In genomic region chr3:15120986-15121385, GRCh38 we compare ENCODE assay signal across 23 cellular contexts. TPM values are rescaled to one million over a fixed set of nuclear protein-coding genes. Genes with fewer than 3 reads are reported as not detected.
DNase-seq lines count a peak whose midpoint lies in the region; ATAC-seq, FAIRE-seq and TF ChIP-seq lines count a peak whose summit lies in the region.
"Had no signal": no experiment of that assay in that cellular context is flagged by ENCODE, and none has a peak within 500 bp of the region (broad histone marks: within the 10 kb centered on the region; RNA-seq: fewer than 3 reads in every experiment).

No MANE protein-coding gene starts in this region.

- H3K27me3 ChIP-seq in HepG2 (ENCODE audit: control insufficient read depth in 1 of 2, insufficient read depth in 2 of 2, low read length in 2 of 2) (peaks cover 1 to 9% of the 10 kb centered on the region in 2 experiments; a peak in 3 of 5 replicates), Peyer's patch (no peaks in the 10 kb centered on the region)
- H3K27me3 ChIP-seq: brain microvascular endothelial cell had no signal

- no peaks in the 10 kb centered on the region for H3K79me2 ChIP-seq in HepG2 (ENCODE audit: insufficient read depth, low read length)

- H3K4me1 ChIP-seq in HEK293 (ENCODE audit: control insufficient read depth, insufficient read depth, low read length) (no peaks in the 10 kb centered on the region), HepG2 (ENCODE audit: insufficient read depth, low read length) (peaks cover 12% of the 10 kb centered on the region; the same call in 1 of the 2 replicates), Peyer's patch (no peaks in the 10 kb centered on the region)
- H3K4me1 ChIP-seq: BLaER1 treated with 17β-estradiol and CSF1 and Interleukin-3, amounts not matched to agents 10 nM and 100 nM; HAP-1 had no signal

- TF ChIP-seq RAD21 in HepG2 (CRISPR knock-in tag; IDR thresholded peaks at IDR 0.05) = no peak

- H3K9me3 Mint-ChIP-seq in activated CD4-positive, alpha-beta memory T cell treated with anti-CD3 and anti-CD28 coated beads for 36 hours = no peaks in the 10 kb centered on the region
- H3K9me3 Mint-ChIP-seq: activated T-cell treated with anti-CD3 and anti-CD28 coated beads, Interleukin-2, amount 50 U/mL, for 4 hours; mesothelial cell of epicardium; stimulated activated naive CD8-positive, alpha-beta T cell treated with anti-CD3 and anti-CD28 coated beads, Interleukin-15, Interleukin-2, amounts not matched to agents 100 ng/mL and 50 ng/mL, for 24 hours had no signal

- H3K9me3 ChIP-seq in HEK293 (ENCODE audit: control insufficient read depth, insufficient read depth, low read depth, low read length) = no peaks in the 10 kb centered on the region
- H3K9me3 ChIP-seq in HepG2 (ENCODE audit: low read length) = no peaks in the 10 kb centered on the region
- no peaks in the 10 kb centered on the region for H3K9me3 ChIP-seq in Peyer's patch
- H3K9me3 ChIP-seq: HAP-1 had no signal

- H3K4me3 Mint-ChIP-seq in activated CD4-positive, alpha-beta memory T cell treated with anti-CD3 and anti-CD28 coated beads for 36 hours = no peak overlapping the region
- H3K4me3 Mint-ChIP-seq: activated naive CD8-positive, alpha-beta T cell treated with anti-CD3 and anti-CD28 coated beads, Interleukin-2, amount 10 ng/mL, durations not matched to agents 7 days and 5 days; activated T-cell treated with anti-CD3 and anti-CD28 coated beads, Interleukin-2, amount 50 U/mL, for 4 hours; mesothelial cell of epicardium; stimulated activated naive CD8-positive, alpha-beta T cell treated with anti-CD3 and anti-CD28 coated beads, Interleukin-15, Interleukin-2, amounts not matched to agents 100 ng/mL and 50 ng/mL, for 24 hours had no signal

- TF ChIP-seq CTCF in HEK293 (tag by site-specific recombination; IDR thresholded peaks at IDR 0.05) = no peak
- no peak for TF ChIP-seq CTCF in HepG2 (CRISPR knock-in tag; IDR thresholded peaks at IDR 0.05)
- TF ChIP-seq CTCF in Peyer's patch (IDR thresholded peaks at IDR 0.05) = no peak

- H3K4me3 ChIP-seq in HEK293 (ENCODE audit: low read depth, low read length) (no peak overlapping the region), HepG2 (replicated peaks in 1 of 3; ENCODE audit: insufficient read depth in 1 of 3, low read depth in 2 of 3, low read length in 3 of 3) (no peak overlapping the region), Peyer's patch (no peak overlapping the region)
- H3K4me3 ChIP-seq: BLaER1 treated with 17β-estradiol and CSF1 and Interleukin-3, amounts not matched to agents 10 nM and 100 nM; HAP-1 had no signal

- no peaks in the 10 kb centered on the region for H3K36me3 Mint-ChIP-seq in activated CD4-positive, alpha-beta memory T cell treated with anti-CD3 and anti-CD28 coated beads for 36 hours
- H3K36me3 Mint-ChIP-seq: activated naive CD8-positive, alpha-beta T cell treated with anti-CD3 and anti-CD28 coated beads, Interleukin-2, amount 10 ng/mL, durations not matched to agents 7 days and 5 days; mesothelial cell of epicardium had no signal

- peak; percentile 5 for DNase-seq in DMS53 (lab: John Stamatoyannopoulos, UW)
- DNase-seq in DMS53 treated with DMSO at 0.1 percent for 48 hours (lab: John Stamatoyannopoulos, UW; ENCODE audit: unreplicated experiment) = no peak
- DNase-seq in NCI-H2107 treated with DMSO at 0.1 percent for 48 hours (lab: John Stamatoyannopoulos, UW; ENCODE audit: unreplicated experiment) = peak; percentile 48
- no peak for DNase-seq in HepG2 (ENCODE audit: low spot score)
- DNase-seq in activated CD4-positive, alpha-beta memory T cell treated with anti-CD3 and anti-CD28 coated beads for 36 hours = no peak
- DNase-seq in Peyer's patch = no peak
- DNase-seq: activated CD4-positive, alpha-beta T cell treated with anti-CD3 and anti-CD28 coated beads, Interleukin-2, amount 50 U/mL, for 48 hours; activated naive CD8-positive, alpha-beta T cell treated with anti-CD3 and anti-CD28 coated beads, Interleukin-2, amount 10 ng/mL, durations not matched to agents 7 days and 5 days; activated T-cell treated with anti-CD3 and anti-CD28 coated beads, Interleukin-2, amount 50 U/mL, for 4 hours; brain microvascular endothelial cell; DND-41; kidney glomerular epithelial cell; NCI-H187; retina; trophoblast cell had no signal

- peak; percentile 34; the same call in 2 of the 3 replicates for ATAC-seq in HepG2
- no peak for ATAC-seq in HG03095 (IDR thresholded peaks at IDR 0.05; ENCODE audit: unreplicated experiment)
- ATAC-seq: activated T-cell treated with anti-CD3 and anti-CD28 coated beads, Interleukin-2, amount 50 U/mL, for 4 hours had no signal

- 10% methylated on average over 2 of the region's 2 CpGs for WGBS in HepG2 (ENCODE audit: low lambda C conversion rate)

- POLR2A ChIA-PET in HEK293 (lab: Yijun Ruan, JAX) = no interaction called here
- POLR2A ChIA-PET in HepG2 (lab: Yijun Ruan, JAX) = no interaction called here
- POLR2A ChIA-PET in activated CD4-positive, alpha-beta memory T cell treated with anti-CD3 and anti-CD28 coated beads for 36 hours (lab: Charles Lee) = no interaction called here

- peaks cover 1% of the 10 kb centered on the region for H3K27me3 Mint-ChIP-seq in activated CD4-positive, alpha-beta memory T cell treated with anti-CD3 and anti-CD28 coated beads for 36 hours

- no peak overlapping the region for H3K4me2 ChIP-seq in HepG2 (ENCODE audit: low read depth, low read length)
- H3K4me2 ChIP-seq: BLaER1 treated with 17β-estradiol and CSF1 and Interleukin-3, amounts not matched to agents 10 nM and 100 nM had no signal

- H2AFZ ChIP-seq in HepG2 (ENCODE audit: low read length) = no peak overlapping the region

- intact Hi-C loops in HepG2 (cut with micrococcal nuclease; ENCODE audit: unreplicated experiment) = no loop called here
- intact Hi-C loops in activated CD4-positive, alpha-beta memory T cell treated with anti-CD3 and anti-CD28 coated beads for 36 hours (cut with micrococcal nuclease) = no loop called here

- peaks cover 4% of the 10 kb centered on the region for H3K4me1 Mint-ChIP-seq in activated CD4-positive, alpha-beta memory T cell treated with anti-CD3 and anti-CD28 coated beads for 36 hours (ENCODE audit: low read depth)
- H3K4me1 Mint-ChIP-seq: mesothelial cell of epicardium had no signal

- no peak for TF ChIP-seq POLR2A in HepG2 (IDR thresholded peaks at IDR 0.05; ENCODE audit: insufficient read depth in 1 of 2, low read depth in 2 of 2, low read length in 2 of 2)
- TF ChIP-seq POLR2A in Peyer's patch (IDR thresholded peaks at IDR 0.05) = no peak

- TF ChIP-seq EP300 in HepG2 (IDR thresholded peaks at IDR 0.05; ENCODE audit: low read depth in 2 of 2, low read length in 2 of 2) = no peak
- no peak for TF ChIP-seq EP300 in HepG2 (CRISPR knock-in tag; IDR thresholded peaks at IDR 0.05; ENCODE audit: borderline replicate concordance)

- in situ Hi-C loops in HepG2 (cut with HindIII; ENCODE audit: extremely low pct_ligation_motif_present, low pct_unique_long_range_greater_than_20kb) = no loop called here

- BruUV-seq in HepG2 (replicated peaks; lab: Mats Ljungman, UMichigan) = no TSS peak

- no peaks in the 10 kb centered on the region for H4K20me1 ChIP-seq in HepG2 (ENCODE audit: insufficient read depth, low read length)
- H4K20me1 ChIP-seq: BLaER1 treated with 17β-estradiol and CSF1 and Interleukin-3, amounts not matched to agents 10 nM and 100 nM had no signal

- no peak overlapping the region for H3K27ac Mint-ChIP-seq in activated CD4-positive, alpha-beta memory T cell treated with anti-CD3 and anti-CD28 coated beads for 36 hours
- H3K27ac Mint-ChIP-seq: activated naive CD8-positive, alpha-beta T cell treated with anti-CD3 and anti-CD28 coated beads, Interleukin-2, amount 10 ng/mL, durations not matched to agents 7 days and 5 days; mesothelial cell of epicardium; stimulated activated naive CD8-positive, alpha-beta T cell treated with anti-CD3 and anti-CD28 coated beads, Interleukin-15, Interleukin-2, amounts not matched to agents 100 ng/mL and 50 ng/mL, for 24 hours had no signal

- H3K36me3 ChIP-seq in HEK293 (ENCODE audit: control insufficient read depth in 2 of 2, insufficient read depth in 1 of 2, low read length in 2 of 2) (no peaks in the 10 kb centered on the region), HepG2 (replicated peaks in 1 of 2; ENCODE audit: control insufficient read depth in 1 of 2, insufficient read depth in 2 of 2, low read length in 2 of 2) (no peaks in the 10 kb centered on the region), Peyer's patch (no peaks in the 10 kb centered on the region)
- H3K36me3 ChIP-seq: BLaER1 treated with 17β-estradiol and CSF1 and Interleukin-3, amounts not matched to agents 10 nM and 100 nM; brain microvascular endothelial cell; HAP-1 had no signal

- no peak overlapping the region for H3K9ac ChIP-seq in HepG2 (ENCODE audit: insufficient read depth, low read depth, low read length)
- H3K9ac ChIP-seq: BLaER1 treated with 17β-estradiol and CSF1 and Interleukin-3, amounts not matched to agents 10 nM and 100 nM had no signal

- no peak for FAIRE-seq in HepG2 (lab: Jason Lieb, UNC)
- FAIRE-seq: frontal cortex had no signal

- CTCF ChIA-PET in HEK293 (lab: Yijun Ruan, JAX) (interaction anchor here (0.6 to 5.3 kb wide), 3 partner anchors 12 to 1143 kb away, joined by 3 to 36 read pairs (median 4); no protein-coding TSS in a partner anchor), HepG2 (lab: Yijun Ruan, JAX; ENCODE audit: low intra/inter-chr PET ratio, low total read pairs) (no interaction called here)
- CTCF ChIA-PET in activated CD4-positive, alpha-beta memory T cell treated with anti-CD3 and anti-CD28 coated beads for 36 hours (lab: Charles Lee) = interaction anchor here (2.2 to 5.1 kb wide), 2 partner anchors 12 to 82 kb away, joined by 11 to 65 read pairs; no protein-coding TSS in a partner anchor

- H3K27ac ChIP-seq in HEK293 (ENCODE audit: extremely low read depth, low read depth, low read length) (no peak overlapping the region), HepG2 (ENCODE audit: extremely low read length, insufficient read depth, low read length) (no peak overlapping the region), Peyer's patch (no peak overlapping the region)
- H3K27ac ChIP-seq: BLaER1 treated with 17β-estradiol and CSF1 and Interleukin-3, amounts not matched to agents 10 nM and 100 nM; brain microvascular endothelial cell; epithelial cell of prostate had no signal

RNA-seq across cellular contexts. Expression of gene RBSN, which starts 22.0 kb away (rescaled TPM):
- total RNA-seq in HepG2 (2016; rRNA removed; fragmentation: Illumina TruSeq; extraction: Trizol) (11.8 and 14.7 TPM in 2 replicates), Peyer's patch (10 to 100 TPM; 17.2 to 94.9 (median 32.1) TPM)
- 3.7 and 3.9 TPM in 2 replicates for total RNA-seq in HepG2 (2016; cell fraction: cytosol; rRNA removed; fragmentation: Illumina TruSeq; extraction: Trizol; ENCODE audit: low read depth)
- total RNA-seq in HepG2 (2016; cell fraction: insoluble cytoplasmic fraction; rRNA removed; fragmentation: Illumina TruSeq; extraction: Trizol) = 10.8 and 13.0 TPM in 2 replicates
- total RNA-seq in HepG2 (2016; cell fraction: membrane; rRNA removed; fragmentation: Illumina TruSeq; extraction: Trizol) = 10.4 and 11.3 TPM in 2 replicates
- total RNA-seq in HepG2 (2016; cell fraction: nucleus; rRNA removed; fragmentation: Illumina TruSeq; extraction: Trizol) = 10.6 and 12.4 TPM in 2 replicates
- polyA plus RNA-seq in HepG2 (2011; rRNA removed) = 7.9 and 9.4 TPM in 2 replicates
- 3.7 and 5.1 TPM in 2 replicates for polyA plus RNA-seq in HepG2 (2011; cell fraction: cytosol; rRNA removed)
- polyA plus RNA-seq in HepG2 (2011; cell fraction: nucleus; rRNA removed) = 22.2 and 23.7 TPM in 2 replicates
- 8.1 and 8.8 TPM in 2 replicates for polyA plus RNA-seq in HepG2 (2012)
- 3.3 and 4.1 TPM in 2 replicates for polyA plus RNA-seq in HepG2 (2016; cell fraction: cytosol; fragmentation: Illumina TruSeq; extraction: Trizol; ENCODE audit: low read depth)
- polyA plus RNA-seq in HepG2 (2016; cell fraction: insoluble cytoplasmic fraction; fragmentation: Illumina TruSeq; extraction: Trizol; ENCODE audit: low read depth) = 8.2 and 9.0 TPM in 2 replicates
- 5.9 and 6.1 TPM in 2 replicates for polyA plus RNA-seq in HepG2 (2016; cell fraction: membrane; fragmentation: Illumina TruSeq; extraction: Trizol; ENCODE audit: low read depth)
- polyA plus RNA-seq in HepG2 (2016; cell fraction: nucleus; fragmentation: Illumina TruSeq; extraction: Trizol; ENCODE audit: insufficient read depth, low read depth) = 15.4 and 16.1 TPM in 2 replicates
- polyA minus RNA-seq in HepG2 (2011; rRNA and poly(A)+ RNA removed; ENCODE audit: low replicate concordance) = 15.6 and 28.8 TPM in 2 replicates
- 7.3 and 10.0 TPM in 2 replicates for polyA minus RNA-seq in HepG2 (2011; cell fraction: cytosol; rRNA and poly(A)+ RNA removed)
- polyA minus RNA-seq in HepG2 (2011; cell fraction: nucleus; rRNA and poly(A)+ RNA removed) = 15.7 and 18.5 TPM in 2 replicates
- total RNA-seq in activated CD4-positive, alpha-beta memory T cell treated with anti-CD3 and anti-CD28 coated beads for 36 hours = 10 to 100 TPM; 15.0 to 15.3 TPM

RNA-seq across cellular contexts. Expression of gene MRPS25, which starts 55.9 kb away (rescaled TPM):
- total RNA-seq in HepG2 (2016; rRNA removed; fragmentation: Illumina TruSeq; extraction: Trizol) = 69.2 and 74.3 TPM in 2 replicates
- 14.2 and 14.8 TPM in 2 replicates for total RNA-seq in HepG2 (2016; cell fraction: cytosol; rRNA removed; fragmentation: Illumina TruSeq; extraction: Trizol; ENCODE audit: low read depth)
- total RNA-seq in HepG2 (2016; cell fraction: insoluble cytoplasmic fraction; rRNA removed; fragmentation: Illumina TruSeq; extraction: Trizol) = 70.2 and 72.6 TPM in 2 replicates
- total RNA-seq in HepG2 (2016; cell fraction: membrane; rRNA removed; fragmentation: Illumina TruSeq; extraction: Trizol) = 27.9 and 28.9 TPM in 2 replicates
- total RNA-seq in HepG2 (2016; cell fraction: nucleus; rRNA removed; fragmentation: Illumina TruSeq; extraction: Trizol) = 64.0 TPM in 2 replicates
- polyA plus RNA-seq in HepG2 (2011; rRNA removed) = 54.7 and 60.1 TPM in 2 replicates
- 28.6 and 33.5 TPM in 2 replicates for polyA plus RNA-seq in HepG2 (2011; cell fraction: cytosol; rRNA removed)
- 148 and 153 TPM in 2 replicates for polyA plus RNA-seq in HepG2 (2011; cell fraction: nucleus; rRNA removed)
- 41.3 and 42.1 TPM in 2 replicates for polyA plus RNA-seq in HepG2 (2012)
- 23.2 and 27.5 TPM in 2 replicates for polyA plus RNA-seq in HepG2 (2016; cell fraction: cytosol; fragmentation: Illumina TruSeq; extraction: Trizol; ENCODE audit: low read depth)
- polyA plus RNA-seq in HepG2 (2016; cell fraction: insoluble cytoplasmic fraction; fragmentation: Illumina TruSeq; extraction: Trizol; ENCODE audit: low read depth) = 79.2 and 82.6 TPM in 2 replicates
- polyA plus RNA-seq in HepG2 (2016; cell fraction: membrane; fragmentation: Illumina TruSeq; extraction: Trizol; ENCODE audit: low read depth) = 27.1 and 31.5 TPM in 2 replicates
- polyA plus RNA-seq in HepG2 (2016; cell fraction: nucleus; fragmentation: Illumina TruSeq; extraction: Trizol; ENCODE audit: insufficient read depth, low read depth) = 204 and 214 TPM in 2 replicates
- 20.9 and 34.4 TPM in 2 replicates for polyA minus RNA-seq in HepG2 (2011; rRNA and poly(A)+ RNA removed; ENCODE audit: low replicate concordance)
- 12.5 and 15.0 TPM in 2 replicates for polyA minus RNA-seq in HepG2 (2011; cell fraction: cytosol; rRNA and poly(A)+ RNA removed)
- 53.0 and 61.3 TPM in 2 replicates for polyA minus RNA-seq in HepG2 (2011; cell fraction: nucleus; rRNA and poly(A)+ RNA removed)
- total RNA-seq in activated CD4-positive, alpha-beta memory T cell treated with anti-CD3 and anti-CD28 coated beads for 36 hours = 10 to 100 TPM; 53.8 to 58.5 TPM
- 100 to 1,000 TPM in 1 of 4 donors, 10 to 100 TPM in 3; 49.6 to 120 (median 94.2) TPM for total RNA-seq in Peyer's patch

Comparison
In these comparisons a context has a peak if more than half of its experiments do, and no peak if none do; other contexts are left out.
1. DNase-seq: peak in DMS53 (single experiment) and NCI-H2107 treated with DMSO at 0.1 percent for 48 hours (single experiment); none in DMS53 treated with DMSO at 0.1 percent for 48 hours (single experiment), HepG2 (single experiment), activated CD4-positive, alpha-beta memory T cell treated with anti-CD3 and anti-CD28 coated beads for 36 hours (single experiment) and Peyer's patch (0 of 3).